Comparison of ENCODE assay signal across 12 cellular contexts in genomic region chr3:13088020-13089006, GRCh38. TPM values are rescaled to one million over a fixed set of nuclear protein-coding genes. Genes with fewer than 3 reads are reported as not detected.
DNase-seq lines count a peak whose midpoint lies in the region; ATAC-seq and TF ChIP-seq lines count a peak whose summit lies in the region.
"Had no signal": no experiment of that assay in that cellular context is flagged by ENCODE, and none has a peak within 500 bp of the region (broad histone marks: within the 10 kb centered on the region; RNA-seq: fewer than 3 reads in every experiment).

No MANE protein-coding gene starts in this region.

- no peaks in the 10 kb centered on the region for H3K36me3 Mint-ChIP-seq in naive B cell
- no peaks in the 10 kb centered on the region for H3K36me3 Mint-ChIP-seq in Caco-2 (ENCODE audit: insufficient read depth, unreplicated experiment)

- POLR2A ChIA-PET in Caco-2 (lab: Charles Lee) = no interaction called here

- DNase-seq in naive B cell (peak; percentile 87), left cardiac atrium (no peak), DMS53 treated with DMSO at 0.1 percent for 48 hours (lab: John Stamatoyannopoulos, UW; ENCODE audit: unreplicated experiment) (no peak), Caco-2 (no peak)
- no peak for DNase-seq in stimulated activated CD4-positive, alpha-beta T cell treated with anti-CD3 and anti-CD28 coated beads, Interleukin-15, amount 100 ng/mL, for 24 hours
- DNase-seq: activated effector memory CD4-positive, alpha-beta T cell treated with Interleukin-2 at 50 U/mL for 16 hours; islet precursor cell; NCI-H2029 treated with DMSO at 0.1 percent for 48 hours; stomach had no signal

- TF ChIP-seq CTCF in KMS-11 (conservative IDR thresholded peaks at IDR 0.05; ENCODE audit: low read depth, low read length) (no peak), Caco-2 (IDR thresholded peaks at IDR 0.05; ENCODE audit: insufficient read depth in 1 of 2, low read depth in 1 of 2, low read length in 1 of 2, severe bottlenecking in 1 of 2, unreplicated experiment in 1 of 2) (no peak)

- H3K9me3 ChIP-seq in Caco-2 = no peaks in the 10 kb centered on the region
- H3K9me3 ChIP-seq: stomach had no signal

- H3K4me2 ChIP-seq in KMS-11 = peak overlapping the region; percentile 68

- peak overlapping the region; percentile 95 for H3K27ac ChIP-seq in KMS-11
- H3K27ac ChIP-seq: stomach had no signal

- H2AFZ ChIP-seq in KMS-11 (ENCODE audit: low read depth) = peak overlapping the region; percentile 57; the same call in 1 of the 2 replicates

- H3K9me3 Mint-ChIP-seq in naive B cell = no peaks in the 10 kb centered on the region
- H3K9me3 Mint-ChIP-seq in Caco-2 (ENCODE audit: unreplicated experiment) = no peaks in the 10 kb centered on the region

- H3K27me3 ChIP-seq in KMS-11 (ENCODE audit: insufficient read depth, low read depth) (no peaks in the 10 kb centered on the region), Caco-2 (replicated peaks; ENCODE audit: control insufficient read depth, insufficient read depth, low read length) (no peaks in the 10 kb centered on the region)
- H3K27me3 ChIP-seq: stomach had no signal

- BruUV-seq in Caco-2 (replicated peaks; lab: Mats Ljungman, UMichigan) = no TSS peak

- peak; percentile 58 for ATAC-seq in GM18517 (IDR thresholded peaks at IDR 0.05; ENCODE audit: unreplicated experiment)
- ATAC-seq in GM21515 (IDR thresholded peaks at IDR 0.05; ENCODE audit: unreplicated experiment) = peak; percentile 36
- ATAC-seq in naive B cell (ENCODE audit: low read depth in 2 of 2) = peak; percentile 63 to 70
- no peak for ATAC-seq in left cardiac atrium

- intact Hi-C loops in left cardiac atrium (cut with DNase I) = no loop called here
- intact Hi-C loops in Caco-2 (cut with micrococcal nuclease; ENCODE audit: unreplicated experiment) = no loop called here

- H4K20me1 ChIP-seq in KMS-11 (ENCODE audit: insufficient read depth) = no peaks in the 10 kb centered on the region

- H3K27me3 Mint-ChIP-seq in naive B cell (no peaks in the 10 kb centered on the region), Caco-2 (ENCODE audit: insufficient read depth, unreplicated experiment) (no peaks in the 10 kb centered on the region)

- H3K79me2 ChIP-seq in KMS-11 (ENCODE audit: insufficient read depth, low read depth) = no peaks in the 10 kb centered on the region

- H3K4me3 Mint-ChIP-seq in naive B cell (peak overlapping the region; percentile 54 to 91 (median 80)), Caco-2 (ENCODE audit: unreplicated experiment) (no peak overlapping the region)

- CTCF ChIA-PET in Caco-2 (lab: Charles Lee) = no interaction called here

- H3K27ac Mint-ChIP-seq in naive B cell (peak overlapping the region; percentile 96 to 99 (median 99)), Caco-2 (ENCODE audit: unreplicated experiment) (no peak overlapping the region)

- H3K4me3 ChIP-seq in KMS-11 (IDR thresholded peaks at IDR 0.05; ENCODE audit: insufficient read depth, low read depth, low read length) (no peak overlapping the region), Caco-2 (ENCODE audit: low read depth, low read length) (no peak overlapping the region)
- H3K4me3 ChIP-seq: stomach had no signal

- H3K4me1 ChIP-seq in KMS-11 (ENCODE audit: low read depth, poor library complexity, severe bottlenecking) (peaks cover 59% of the 10 kb centered on the region), Caco-2 (no peaks in the 10 kb centered on the region)

- no peaks in the 10 kb centered on the region for H3K36me3 ChIP-seq in KMS-11 (ENCODE audit: insufficient read depth)
- H3K36me3 ChIP-seq in Caco-2 (ENCODE audit: control insufficient read depth, insufficient read depth, low read length) = no peaks in the 10 kb centered on the region
- H3K36me3 ChIP-seq: stomach had no signal

- H3K9ac ChIP-seq in KMS-11 = peak overlapping the region; percentile 63

- peaks cover 72 to 90% (median 83%) of the 10 kb centered on the region in 3 donors for H3K4me1 Mint-ChIP-seq in naive B cell
- no peaks in the 10 kb centered on the region for H3K4me1 Mint-ChIP-seq in Caco-2 (ENCODE audit: low read depth, unreplicated experiment)

RNA-seq across cellular contexts. Expression of gene IQSEC1, which starts 15.1 kb away (rescaled TPM):
- polyA plus RNA-seq in naive B cell (ENCODE audit: low read depth in 6 of 6) = 10 to 100 TPM; 14.6 to 73.4 (median 36.9) TPM
- total RNA-seq in left cardiac atrium (10 to 100 TPM; 58.8 to 73.7 TPM), Caco-2 (2022) (33.7 and 40.0 TPM in 2 replicates)

Comparison
In these comparisons a context has a peak if more than half of its experiments do, and no peak if none do; other contexts are left out.
1. ATAC-seq: peak in GM18517 (single experiment), GM21515 (single experiment) and naive B cell (2 of 2); none in left cardiac atrium (0 of 2).